Comparison of ENCODE assay signal across 8 cellular contexts in genomic region chr12:57888407-57889157, GRCh38. TPM values are rescaled to one million over a fixed set of nuclear protein-coding genes. Genes with fewer than 3 reads are reported as not detected.
DNase-seq lines count a peak whose midpoint lies in the region; ATAC-seq and TF ChIP-seq lines count a peak whose summit lies in the region.

No MANE protein-coding gene starts in this region.

- no peak overlapping the region for H3K4me3 Mint-ChIP-seq in activated naive CD8-positive, alpha-beta T cell treated with anti-CD3 and anti-CD28 coated beads for 36 hours

- peak in 1 of 2 donors; percentile 21 for TF ChIP-seq POLR2A in gastrocnemius medialis (IDR thresholded peaks at IDR 0.05)

- TF ChIP-seq CTCF in gastrocnemius medialis (IDR thresholded peaks at IDR 0.05 in 4 of 5, conservative IDR thresholded peaks at IDR 0.05 in 1 of 5): no peak

- H3K36me3 Mint-ChIP-seq in activated naive CD8-positive, alpha-beta T cell treated with anti-CD3 and anti-CD28 coated beads for 36 hours: peaks cover 4% of the 10 kb centered on the region

- in situ Hi-C loops in gastrocnemius medialis (cut with MboI; ENCODE audit: low sequenced_read_pairs in 4 of 4): no loop called here

- peak; percentile 44 for ATAC-seq in GM18868 (IDR thresholded peaks at IDR 0.05; ENCODE audit: unreplicated experiment)
- peak; percentile 4 to 9 for ATAC-seq in right cardiac atrium
- peak; percentile 29 to 63 for ATAC-seq in gastrocnemius medialis
- no peak for ATAC-seq in HG02885 (IDR thresholded peaks at IDR 0.05; ENCODE audit: poor library complexity, unreplicated experiment)
- no peak for ATAC-seq in GM19328 (IDR thresholded peaks at IDR 0.05; ENCODE audit: unreplicated experiment)

- H3K9me3 ChIP-seq in right cardiac atrium (ENCODE audit: control insufficient read depth, low read length): no peaks in the 10 kb centered on the region
- no peaks in the 10 kb centered on the region for H3K9me3 ChIP-seq in gastrocnemius medialis

- no peaks in the 10 kb centered on the region for H3K27me3 ChIP-seq in right cardiac atrium (ENCODE audit: control insufficient read depth, insufficient read depth)
- no peaks in the 10 kb centered on the region for H3K27me3 ChIP-seq in gastrocnemius medialis

- H3K27ac Mint-ChIP-seq in activated naive CD8-positive, alpha-beta T cell treated with anti-CD3 and anti-CD28 coated beads for 36 hours: no peak overlapping the region

- intact Hi-C loops in right cardiac atrium (cut with DNase I): no loop called here
- intact Hi-C loops in gastrocnemius medialis (cut with DNase I; ENCODE audit: low total_unique reads): no loop called here

- H3K27me3 Mint-ChIP-seq in activated naive CD8-positive, alpha-beta T cell treated with anti-CD3 and anti-CD28 coated beads for 36 hours: no peaks in the 10 kb centered on the region

- peaks cover 10% of the 10 kb centered on the region for H3K9me3 Mint-ChIP-seq in activated naive CD8-positive, alpha-beta T cell treated with anti-CD3 and anti-CD28 coated beads for 36 hours

- peak overlapping the region; percentile 87 for H3K27ac ChIP-seq in right cardiac atrium (ENCODE audit: low read length)
- peak overlapping the region; percentile 78 to 93 (median 83) for H3K27ac ChIP-seq in gastrocnemius medialis

- 37% methylated on average over 15 of the region's 15 CpGs for WGBS in right cardiac atrium

- H3K4me3 ChIP-seq in right cardiac atrium (ENCODE audit: low read length): no peak overlapping the region
- no peak overlapping the region for H3K4me3 ChIP-seq in gastrocnemius medialis

- H3K4me1 Mint-ChIP-seq in activated naive CD8-positive, alpha-beta T cell treated with anti-CD3 and anti-CD28 coated beads for 36 hours: peaks cover 19% of the 10 kb centered on the region

- no peaks in the 10 kb centered on the region for H3K36me3 ChIP-seq in gastrocnemius medialis

- H3K4me1 ChIP-seq in right cardiac atrium (ENCODE audit: control insufficient read depth, insufficient read depth, low read length): peaks cover 30% of the 10 kb centered on the region
- peaks cover 45 to 54% of the 10 kb centered on the region in 2 donors for H3K4me1 ChIP-seq in gastrocnemius medialis

- DNase-seq in NCI-H2171 (lab: John Stamatoyannopoulos, UW): peak; percentile 52
- peak; percentile 36 for DNase-seq in activated naive CD8-positive, alpha-beta T cell treated with anti-CD3 and anti-CD28 coated beads for 36 hours
- DNase-seq in right cardiac atrium: peak; percentile 45 to 74 (median 67)
- DNase-seq in gastrocnemius medialis: no peak
- DNase-seq in AML-193 (lab: John Stamatoyannopoulos, UW): no peak

RNA-seq across cellular contexts. Expression of gene CTDSP2, which starts 42.1 kb away (rescaled TPM):
- total RNA-seq in activated naive CD8-positive, alpha-beta T cell treated with anti-CD3 and anti-CD28 coated beads for 36 hours: 10 to 100 TPM; 91.4 to 94.3 TPM
- total RNA-seq in right cardiac atrium: 100 to 1,000 TPM in 2 of 4 donors, 10 to 100 TPM in 2; 94.3 to 116 (median 103) TPM
- 41.7 TPM for polyA plus RNA-seq in right cardiac atrium
- total RNA-seq in gastrocnemius medialis: 100 to 1,000 TPM in 1 of 4 donors, 10 to 100 TPM in 3; 66.0 to 116 (median 83.4) TPM

RNA-seq across cellular contexts. Expression of gene ATP23, which starts 52.8 kb away (rescaled TPM):
- total RNA-seq in activated naive CD8-positive, alpha-beta T cell treated with anti-CD3 and anti-CD28 coated beads for 36 hours: 10 to 100 TPM; 13.2 to 13.8 TPM
- total RNA-seq in right cardiac atrium (10 to 100 TPM in 2 of 4 donors, 1 to 10 TPM in 2; 6.4 to 11.9 (median 8.4) TPM), gastrocnemius medialis (10 to 100 TPM in 2 of 4 donors, 1 to 10 TPM in 2; 7.1 to 26.4 (median 10.7) TPM)
- polyA plus RNA-seq in right cardiac atrium: 14.3 TPM

Comparison
In these comparisons a context has a peak if more than half of its experiments do, and no peak if none do; other contexts are left out.
1. ATAC-seq: peak in GM18868 (single experiment), right cardiac atrium (2 of 2) and gastrocnemius medialis (2 of 2); none in HG02885 (single experiment) and GM19328 (single experiment).
2. DNase-seq: peak in NCI-H2171 (single experiment), activated naive CD8-positive, alpha-beta T cell treated with anti-CD3 and anti-CD28 coated beads for 36 hours (single experiment) and right cardiac atrium (3 of 3); none in gastrocnemius medialis (0 of 2) and AML-193 (0 of 2).